In genomic region chrX:112941209-112941788, GRCh38 we compare ENCODE assay signal across 9 cellular contexts.
DNase-seq lines count a peak whose midpoint lies in the region; ATAC-seq, FAIRE-seq and TF ChIP-seq lines count a peak whose summit lies in the region.
"Had no signal": no experiment of that assay in that cellular context is flagged by ENCODE, and none has a peak within 500 bp of the region (broad histone marks: within the 10 kb centered on the region; RNA-seq: fewer than 3 reads in every experiment).

No MANE protein-coding gene starts in this region.

- peaks cover 2% of the 10 kb centered on the region for H3K4me1 ChIP-seq in Loucy (ENCODE audit: insufficient read depth, low read length, poor library complexity, severe bottlenecking)
- no peaks in the 10 kb centered on the region for H3K4me1 ChIP-seq in prostate gland (replicated peaks)

- no peak overlapping the region for H3K9ac ChIP-seq in Loucy (ENCODE audit: low read depth, low read length, poor library complexity, severe bottlenecking)

- H2AFZ ChIP-seq in Loucy (ENCODE audit: low read length) = peak overlapping the region; percentile 87; the same call in 1 of the 2 replicates

- no peak overlapping the region for H3K27ac ChIP-seq in prostate gland

- peaks cover 0 to 4% (median 0%) of the 10 kb centered on the region in 7 donors for H3K9me3 Mint-ChIP-seq in CD14-positive monocyte

- H3K36me3 ChIP-seq in Loucy (ENCODE audit: insufficient read depth, low read length) (no peaks in the 10 kb centered on the region), prostate gland (no peaks in the 10 kb centered on the region)

- H3K9me2 ChIP-seq in Loucy (replicated peaks; ENCODE audit: low read depth, low read length) = no peaks in the 10 kb centered on the region

- no peaks in the 10 kb centered on the region for H3K36me3 Mint-ChIP-seq in CD14-positive monocyte

- no peak overlapping the region for H3K4me3 Mint-ChIP-seq in CD14-positive monocyte

- H3K4me3 ChIP-seq in Loucy (ENCODE audit: low read length, poor library complexity, severe bottlenecking) (no peak overlapping the region), prostate gland (no peak overlapping the region)

- no peak overlapping the region for H3K4me2 ChIP-seq in Loucy (ENCODE audit: low read depth, low read length, poor library complexity, severe bottlenecking)

- intact Hi-C loops in CD14-positive monocyte (cut with micrococcal nuclease) = no loop called here
- intact Hi-C loops in prostate gland (cut with DNase I) = no loop called here

- no peaks in the 10 kb centered on the region for H3F3A ChIP-seq in Loucy (ENCODE audit: low read depth)

- H4K20me1 ChIP-seq in Loucy (ENCODE audit: insufficient read depth, low read length, poor library complexity, severe bottlenecking) = no peaks in the 10 kb centered on the region

- WGBS in prostate gland = 59% methylated on average over 6 of the region's 6 CpGs

- H3K9me3 ChIP-seq in Loucy (ENCODE audit: insufficient read depth, low read depth, low read length) (no peaks in the 10 kb centered on the region), prostate gland (no peaks in the 10 kb centered on the region)

- peak; percentile 43 for TF ChIP-seq CTCF in Loucy (conservative IDR thresholded peaks at IDR 0.05; ENCODE audit: low read length)
- TF ChIP-seq CTCF in CD14-positive monocyte (IDR thresholded peaks at IDR 0.05) = no peak
- no peak for TF ChIP-seq CTCF in prostate gland (IDR thresholded peaks at IDR 0.05)

- H3K79me2 ChIP-seq in Loucy (ENCODE audit: insufficient read depth, low read length) = no peaks in the 10 kb centered on the region

- ATAC-seq in GM21528 (IDR thresholded peaks at IDR 0.05; ENCODE audit: low FRiP score, unreplicated experiment) = peak; percentile 83

- H3K27me3 ChIP-seq in Loucy (ENCODE audit: insufficient read depth, low read length, poor library complexity, severe bottlenecking) (no peaks in the 10 kb centered on the region), prostate gland (replicated peaks; ENCODE audit: insufficient read depth) (no peaks in the 10 kb centered on the region)

- peaks cover 0 to 5% (median 1%) of the 10 kb centered on the region in 3 donors for H3K27me3 Mint-ChIP-seq in CD14-positive monocyte (ENCODE audit: low read depth in 3 of 3)

- no peaks in the 10 kb centered on the region for H3K4me1 Mint-ChIP-seq in CD14-positive monocyte

- TF ChIP-seq POLR2A in GM12892 (IDR thresholded peaks at IDR 0.05; ENCODE audit: low read depth, low read length) (no peak), prostate gland (IDR thresholded peaks at IDR 0.05) (no peak)

- H3K27ac Mint-ChIP-seq in CD14-positive monocyte = no peak overlapping the region

- FAIRE-seq in GM12892 (lab: Jason Lieb, UNC) = peak; percentile 61

- DNase-seq in GM12892 (ENCODE audit: insufficient read length) (no peak), kidney tubule cell (ENCODE audit: low spot score) (peak; percentile 36), CD14-positive monocyte (ENCODE audit: low spot score) (no peak), prostate gland (ENCODE audit: low spot score) (no peak), NCI-H1048 (lab: John Stamatoyannopoulos, UW) (no peak), NCI-H2081 treated with DMSO at 0.1 percent for 48 hours (lab: John Stamatoyannopoulos, UW) (no peak)
- DNase-seq: NCI-H2227 treated with DMSO at 0.1 percent for 48 hours had no signal
